ENCODE assay signal across 8 cellular contexts in the genomic region with DNA sequence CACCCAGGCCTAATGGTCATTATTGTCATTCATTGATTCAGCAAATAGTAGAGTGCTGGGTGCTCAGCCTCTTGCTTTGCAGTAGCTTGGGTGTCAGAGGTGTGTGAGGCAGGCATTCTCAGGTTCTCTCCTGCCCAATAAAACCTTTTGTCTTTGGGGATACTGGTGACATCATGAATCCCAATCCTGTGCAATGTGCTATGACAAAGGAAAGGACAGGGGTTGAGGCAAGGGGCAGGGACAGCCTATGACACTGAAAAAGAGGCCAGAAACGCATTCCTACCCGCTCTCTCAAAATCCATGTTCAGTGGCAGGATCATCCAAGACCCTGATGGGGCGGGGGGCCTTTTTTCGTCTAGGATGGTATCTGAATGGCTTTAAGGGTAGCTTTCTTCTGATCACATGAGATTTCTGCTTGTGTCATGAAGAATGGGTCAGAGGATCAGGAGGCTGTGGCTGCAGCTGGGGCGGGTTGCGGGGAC. TPM values are rescaled to one million over a fixed set of nuclear protein-coding genes. Genes with fewer than 3 reads are reported as not detected.
A peak's percentile ranks its signal among the peaks of the same experiment; 100 is the strongest.
DNase-seq lines count a peak whose midpoint lies in the region; ATAC-seq and TF ChIP-seq lines count a peak whose summit lies in the region.

No MANE protein-coding gene starts in this region.

- no peak for ATAC-seq in CD4-positive, alpha-beta T cell (ENCODE audit: poor library complexity)

- intact Hi-C loops in CD4-positive, alpha-beta T cell (cut with DNase I, micrococcal nuclease), result loop anchor here (5.0 to 10.0 kb wide), 9 partner anchors 53 to 1000 kb away; a partner anchor contains a TSS
- intact Hi-C loops in dendritic cell treated with granulocyte-macrophage colony-stimulating factor and Interleukin-4, amounts not matched to agents 40 ng/mL and 50 ng/mL, for 4 days (cut with micrococcal nuclease), result no loop called here

- H3K79me2 ChIP-seq in MM.1S (ENCODE audit: low read length) (peaks cover 30% of the 10 kb centered on the region), neural cell (replicated peaks; ENCODE audit: insufficient read depth, low read length) (peaks cover 24% of the 10 kb centered on the region)

- no peak for TF ChIP-seq CTCF in CD4-positive, alpha-beta T cell (IDR thresholded peaks at IDR 0.05)
- TF ChIP-seq CTCF in MM.1S (IDR thresholded peaks at IDR 0.05; ENCODE audit: low read length), result no peak
- no peak for TF ChIP-seq CTCF in neural cell (IDR thresholded peaks at IDR 0.05; ENCODE audit: poor library complexity, severe bottlenecking)

- H3K9me3 ChIP-seq in CD4-positive, alpha-beta T cell (ENCODE audit: control insufficient read depth, low read length), result no peaks in the 10 kb centered on the region
- H3K9me3 ChIP-seq in MM.1S (replicated peaks; ENCODE audit: insufficient read depth, low read length) (no peaks in the 10 kb centered on the region), neural cell (ENCODE audit: low read length) (no peaks in the 10 kb centered on the region)

- no peaks in the 10 kb centered on the region for H4K20me1 ChIP-seq in MM.1S (ENCODE audit: insufficient read depth, low read length)
- H4K20me1 ChIP-seq in neural cell (ENCODE audit: insufficient read depth), result peaks cover 7% of the 10 kb centered on the region

- DNase-seq in CD4-positive, alpha-beta T cell, result no peak
- DNase-seq in MM.1S (no peak), SIG-M5 (lab: John Stamatoyannopoulos, UW) (no peak), 8988T (no peak), DMS153 (lab: John Stamatoyannopoulos, UW) (no peak), NCI-H69 (lab: John Stamatoyannopoulos, UW) (no peak)

- H3K9me3 Mint-ChIP-seq in CD4-positive, alpha-beta T cell, result no peaks in the 10 kb centered on the region
- H3K9me3 Mint-ChIP-seq in dendritic cell treated with granulocyte-macrophage colony-stimulating factor and Interleukin-4, amounts not matched to agents 40 ng/mL and 50 ng/mL, for 4 days, result no peaks in the 10 kb centered on the region

- TF ChIP-seq RAD21 in neural cell (conservative IDR thresholded peaks at IDR 0.05), result no peak

- H3K27me3 ChIP-seq in CD4-positive, alpha-beta T cell (ENCODE audit: control insufficient read depth, insufficient read depth, low read length), result no peaks in the 10 kb centered on the region
- no peaks in the 10 kb centered on the region for H3K27me3 ChIP-seq in MM.1S (replicated peaks; ENCODE audit: insufficient read depth, low read length)
- H3K27me3 ChIP-seq in neural cell (ENCODE audit: insufficient read depth, low read depth, low read length), result no peaks in the 10 kb centered on the region

- POLR2A ChIA-PET in CD4-positive, alpha-beta T cell (lab: Charles Lee), result interaction anchor here (0.7 to 2.6 kb wide), 4 partner anchors 12 to 273 kb away, joined by 3 to 17 read pairs (median 6); a partner anchor contains a TSS

- H3K9me2 ChIP-seq in MM.1S (replicated peaks; ENCODE audit: insufficient read depth, low read length) (no peaks in the 10 kb centered on the region), neural cell (ENCODE audit: insufficient read depth, low read length) (no peaks in the 10 kb centered on the region)

- H3K4me2 ChIP-seq in MM.1S (ENCODE audit: low read depth, low read length) (peak overlapping the region; percentile 69), neural cell (ENCODE audit: low read length) (peak overlapping the region; percentile 23)

- H3K27ac ChIP-seq in CD4-positive, alpha-beta T cell (ENCODE audit: low read depth, low read length), result no peak overlapping the region
- H3K27ac ChIP-seq in MM.1S (ENCODE audit: low read length), result no peak overlapping the region
- peak overlapping the region; percentile 98 for H3K27ac ChIP-seq in neural cell (ENCODE audit: low read length)

- H3K4me3 Mint-ChIP-seq in CD4-positive, alpha-beta T cell, result peak overlapping the region; percentile 90
- peak overlapping the region; percentile 91 for H3K4me3 Mint-ChIP-seq in dendritic cell treated with granulocyte-macrophage colony-stimulating factor and Interleukin-4, amounts not matched to agents 40 ng/mL and 50 ng/mL, for 4 days

- H3K27ac Mint-ChIP-seq in CD4-positive, alpha-beta T cell, result peak overlapping the region; percentile 89
- peak overlapping the region; percentile 93 for H3K27ac Mint-ChIP-seq in dendritic cell treated with granulocyte-macrophage colony-stimulating factor and Interleukin-4, amounts not matched to agents 40 ng/mL and 50 ng/mL, for 4 days

- H2AFZ ChIP-seq in MM.1S (ENCODE audit: low read length), result peak overlapping the region; percentile 69
- peak overlapping the region; percentile 90 for H2AFZ ChIP-seq in neural cell (ENCODE audit: low read depth, low read length)

- H3K9ac ChIP-seq in MM.1S (ENCODE audit: low read length), result peak overlapping the region; percentile 84; the same call in 1 of the 2 replicates
- peak overlapping the region; percentile 99 for H3K9ac ChIP-seq in neural cell (ENCODE audit: low read length)

- H3K4me1 ChIP-seq in MM.1S (ENCODE audit: low read length), result no peaks in the 10 kb centered on the region

- H3K27me3 Mint-ChIP-seq in CD4-positive, alpha-beta T cell, result no peaks in the 10 kb centered on the region
- H3K27me3 Mint-ChIP-seq in dendritic cell treated with granulocyte-macrophage colony-stimulating factor and Interleukin-4, amounts not matched to agents 40 ng/mL and 50 ng/mL, for 4 days, result no peaks in the 10 kb centered on the region

- H3K4me1 Mint-ChIP-seq in CD4-positive, alpha-beta T cell (ENCODE audit: low read depth), result peaks cover 20% of the 10 kb centered on the region
- peaks cover 19% of the 10 kb centered on the region for H3K4me1 Mint-ChIP-seq in dendritic cell treated with granulocyte-macrophage colony-stimulating factor and Interleukin-4, amounts not matched to agents 40 ng/mL and 50 ng/mL, for 4 days (ENCODE audit: low read depth)

- H3F3A ChIP-seq in MM.1S (ENCODE audit: insufficient read depth, low read length) (peaks cover 7% of the 10 kb centered on the region), neural cell (ENCODE audit: insufficient read depth, low read length, poor library complexity, severe bottlenecking) (peaks cover 4% of the 10 kb centered on the region)

- H3K36me3 ChIP-seq in MM.1S (replicated peaks; ENCODE audit: insufficient read depth, low read length) (no peaks in the 10 kb centered on the region), neural cell (ENCODE audit: insufficient read depth, low read length) (no peaks in the 10 kb centered on the region)

- CTCF ChIA-PET in CD4-positive, alpha-beta T cell (lab: Charles Lee), result no interaction called here

- no peak for TF ChIP-seq EP300 in neural cell (conservative IDR thresholded peaks at IDR 0.05; ENCODE audit: poor library complexity, severe bottlenecking)

- H3K4me3 ChIP-seq in MM.1S (ENCODE audit: low read length) (peak overlapping the region; percentile 82), neural cell (ENCODE audit: low read length) (peak overlapping the region; percentile 92)

- peaks cover 5% of the 10 kb centered on the region for H3K36me3 Mint-ChIP-seq in CD4-positive, alpha-beta T cell (ENCODE audit: low read depth)
- H3K36me3 Mint-ChIP-seq in dendritic cell treated with granulocyte-macrophage colony-stimulating factor and Interleukin-4, amounts not matched to agents 40 ng/mL and 50 ng/mL, for 4 days (ENCODE audit: low read depth), result peaks cover 14% of the 10 kb centered on the region

TF ChIP-seq in neural cell, 6 proteins besides CTCF, POLR2A, EP300 and RAD21:
- TF ChIP-seq EZH2 (IDR thresholded peaks at IDR 0.05; ENCODE audit: borderline replicate concordance, insufficient read depth, low read length, poor library complexity, severe bottlenecking) (no peak), MXI1 (conservative IDR thresholded peaks at IDR 0.05; ENCODE audit: poor library complexity, severe bottlenecking) (no peak), TAF1 (IDR thresholded peaks at IDR 0.05; ENCODE audit: low read depth) (no peak), POLR2AphosphoS5 (IDR thresholded peaks at IDR 0.05) (no peak), SMC3 (conservative IDR thresholded peaks at IDR 0.05; ENCODE audit: poor library complexity) (no peak)
- TF ChIP-seq, protein P1, sequence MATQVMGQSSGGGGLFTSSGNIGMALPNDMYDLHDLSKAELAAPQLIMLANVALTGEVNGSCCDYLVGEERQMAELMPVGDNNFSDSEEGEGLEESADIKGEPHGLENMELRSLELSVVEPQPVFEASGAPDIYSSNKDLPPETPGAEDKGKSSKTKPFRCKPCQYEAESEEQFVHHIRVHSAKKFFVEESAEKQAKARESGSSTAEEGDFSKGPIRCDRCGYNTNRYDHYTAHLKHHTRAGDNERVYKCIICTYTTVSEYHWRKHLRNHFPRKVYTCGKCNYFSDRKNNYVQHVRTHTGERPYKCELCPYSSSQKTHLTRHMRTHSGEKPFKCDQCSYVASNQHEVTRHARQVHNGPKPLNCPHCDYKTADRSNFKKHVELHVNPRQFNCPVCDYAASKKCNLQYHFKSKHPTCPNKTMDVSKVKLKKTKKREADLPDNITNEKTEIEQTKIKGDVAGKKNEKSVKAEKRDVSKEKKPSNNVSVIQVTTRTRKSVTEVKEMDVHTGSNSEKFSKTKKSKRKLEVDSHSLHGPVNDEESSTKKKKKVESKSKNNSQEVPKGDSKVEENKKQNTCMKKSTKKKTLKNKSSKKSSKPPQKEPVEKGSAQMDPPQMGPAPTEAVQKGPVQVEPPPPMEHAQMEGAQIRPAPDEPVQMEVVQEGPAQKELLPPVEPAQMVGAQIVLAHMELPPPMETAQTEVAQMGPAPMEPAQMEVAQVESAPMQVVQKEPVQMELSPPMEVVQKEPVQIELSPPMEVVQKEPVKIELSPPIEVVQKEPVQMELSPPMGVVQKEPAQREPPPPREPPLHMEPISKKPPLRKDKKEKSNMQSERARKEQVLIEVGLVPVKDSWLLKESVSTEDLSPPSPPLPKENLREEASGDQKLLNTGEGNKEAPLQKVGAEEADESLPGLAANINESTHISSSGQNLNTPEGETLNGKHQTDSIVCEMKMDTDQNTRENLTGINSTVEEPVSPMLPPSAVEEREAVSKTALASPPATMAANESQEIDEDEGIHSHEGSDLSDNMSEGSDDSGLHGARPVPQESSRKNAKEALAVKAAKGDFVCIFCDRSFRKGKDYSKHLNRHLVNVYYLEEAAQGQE (IDR thresholded peaks at IDR 0.05; ENCODE audit: borderline replicate concordance), result no peak

RNA-seq across cellular contexts. Expression of a gene that starts 1.5 kb away (rescaled TPM):
- 10 to 100 TPM; 28.4 to 30.0 TPM for total RNA-seq in CD4-positive, alpha-beta T cell
- polyA plus RNA-seq in neural cell, result 11.6 and 12.7 TPM in 2 replicates
- polyA minus RNA-seq in neural cell, result 31.9 and 38.5 TPM in 2 replicates
